In genomic region chr13:94505730-94506129, GRCh38 we compare ENCODE assay signal across 8 cellular contexts. TPM values are rescaled to one million over a fixed set of nuclear protein-coding genes. Genes with fewer than 3 reads are reported as not detected.
"Had no signal": no experiment of that assay in that cellular context is flagged by ENCODE, and none has a peak within 500 bp of the region (broad histone marks: within the 10 kb centered on the region; RNA-seq: fewer than 3 reads in every experiment).

No MANE protein-coding gene starts in this region.

- DNase-seq: GM23248, GOT3, H7, HFFc6, IMR-90 had no signal

- H3K9me3 Mint-ChIP-seq: HFFc6 had no signal

- H3K9ac ChIP-seq: GM23248 had no signal

- H3K36me3 ChIP-seq: HAP-1 had no signal

- ATAC-seq: HCT116 had no signal

- H3K27ac ChIP-seq: GM23248 had no signal

- H3K4me3 ChIP-seq: GM23248, HAP-1 had no signal

- H3K4me3 Mint-ChIP-seq: HFFc6 had no signal

- H3K9me3 ChIP-seq: HAP-1 had no signal

- H3K4me1 ChIP-seq: HAP-1 had no signal

- H3K27ac Mint-ChIP-seq: HFFc6 had no signal

RNA-seq across cellular contexts. Expression of gene DCT, which starts 26.2 kb away (rescaled TPM):
- total RNA-seq: GM23248, H7, HFFc6, HT-29, IMR-90 had no signal
- polyA plus RNA-seq: GM23248, IMR-90 had no signal
